In genomic region chr13:27354379-27354778, GRCh38 we compare ENCODE assay signal across 19 cellular contexts.
DNase-seq lines count a peak whose midpoint lies in the region; ATAC-seq and TF ChIP-seq lines count a peak whose summit lies in the region.
"Had no signal": no experiment of that assay in that cellular context is flagged by ENCODE, and none has a peak within 500 bp of the region (broad histone marks: within the 10 kb centered on the region; RNA-seq: fewer than 3 reads in every experiment).

No MANE protein-coding gene starts in this region.

- TF ChIP-seq RAD21 in HCT116 (IDR thresholded peaks at IDR 0.05; ENCODE audit: low read depth), result 0 out of 2 replicates have a peak, but pooled peaks have one; percentile 9

- no peak overlapping the region for H2AFZ ChIP-seq in HCT116 (ENCODE audit: low read depth, low read length, poor library complexity, severe bottlenecking)

- RAD21 ChIA-PET in HCT116 (lab: Charles Lee; ENCODE audit: low non-redundant PET in 1 of 2, low total read pairs in 2 of 2, uncharacterized antibody in 2 of 2, unreplicated experiment in 2 of 2), result interaction anchor here in 1 of 2 experiments (2.0 kb wide), 1 partner anchor 408 kb away, joined by 4 read pairs; no protein-coding TSS in a partner anchor

- no peaks in the 10 kb centered on the region for H3K27me3 ChIP-seq in HCT116 (ENCODE audit: insufficient read depth, low read length)
- H3K27me3 ChIP-seq: BLaER1 treated with 17β-estradiol and CSF1 and Interleukin-3, amounts not matched to agents 10 nM and 100 nM; gastrocnemius medialis had no signal

- intact Hi-C loops in HCT116 (cut with micrococcal nuclease) (no loop called here), Calu3 (cut with micrococcal nuclease; ENCODE audit: unreplicated experiment) (no loop called here)

- no peaks in the 10 kb centered on the region for H3K36me3 ChIP-seq in HCT116 (ENCODE audit: control insufficient read depth in 1 of 2, insufficient read depth in 2 of 2, low read length in 2 of 2)
- H3K36me3 ChIP-seq: BLaER1 treated with 17β-estradiol and CSF1 and Interleukin-3, amounts not matched to agents 10 nM and 100 nM; gastrocnemius medialis; spleen had no signal

- no peak for TF ChIP-seq POLR2A in HCT116 (IDR thresholded peaks at IDR 0.05; ENCODE audit: borderline replicate concordance, extremely low read depth, insufficient read depth, insufficient read length)

- TF ChIP-seq CTCF in AG09309 (IDR thresholded peaks at IDR 0.05; ENCODE audit: control insufficient read depth, insufficient read depth, low read depth, low read length, missing control alignments) (peak; percentile 42), HCT116 (IDR thresholded peaks at IDR 0.05 in 2 of 3, conservative IDR thresholded peaks at IDR 0.05 in 1 of 3; ENCODE audit: borderline replicate concordance in 1 of 3, insufficient read depth in 1 of 3, low read depth in 2 of 3, low read length in 2 of 3) (0 out of 6 replicates have a peak, but pooled peaks of 1 of the 3 experiments have one; percentile 11), choroid plexus epithelial cell (conservative IDR thresholded peaks at IDR 0.05; ENCODE audit: low read depth, low read length) (peak; percentile 40), Calu3 (IDR thresholded peaks at IDR 0.05; ENCODE audit: unreplicated experiment) (no peak)

- POLR2A ChIA-PET in HCT116 (lab: Charles Lee), result interaction anchor here (1.0 kb wide), 1 partner anchor 369 kb away, joined by 3 read pairs; no protein-coding TSS in a partner anchor

- no peaks in the 10 kb centered on the region for H4K20me1 ChIP-seq in HCT116 (ENCODE audit: insufficient read depth)
- H4K20me1 ChIP-seq: BLaER1 treated with 17β-estradiol and CSF1 and Interleukin-3, amounts not matched to agents 10 nM and 100 nM had no signal

- no peak for DNase-seq in AG09309 (ENCODE audit: low read depth)
- DNase-seq in HCT116 (ENCODE audit: low read depth, low spot score), result no peak
- peak; percentile 76 for DNase-seq in choroid plexus epithelial cell (ENCODE audit: low read depth)
- DNase-seq in myocyte (ENCODE audit: low read depth), result peak; percentile 26
- no peak for DNase-seq in DMS53 (lab: John Stamatoyannopoulos, UW)
- no peak for DNase-seq in activated naive CD8-positive, alpha-beta T cell treated with anti-CD3 and anti-CD28 coated beads for 36 hours
- no peak for DNase-seq in Calu3
- DNase-seq: activated CD4-positive, alpha-beta T cell treated with anti-CD3 and anti-CD28 coated beads, Interleukin-2, amount 50 U/mL, for 48 hours; activated T-cell treated with anti-CD3 and anti-CD28 coated beads, Interleukin-2, amount 50 U/mL, for 72 hours; amniotic stem cell; gastrocnemius medialis; immature natural killer cell; NK-92 treated with Interleukin-12 subunit alpha and Interleukin-12 subunit beta, amount 100 ng/mL, for 24 hours; occipital lobe; spleen had no signal

- CTCF ChIA-PET in HCT116 (lab: Charles Lee) (interaction anchor here (1.4 to 2.1 kb wide), 3 partner anchors 15 to 407 kb away, joined by 5 to 15 read pairs (median 5); no protein-coding TSS in a partner anchor), Calu3 (lab: Charles Lee) (no interaction called here)

- no peaks in the 10 kb centered on the region for H3K36me3 Mint-ChIP-seq in activated naive CD8-positive, alpha-beta T cell treated with anti-CD3 and anti-CD28 coated beads for 36 hours
- no peaks in the 10 kb centered on the region for H3K36me3 Mint-ChIP-seq in Calu3 (ENCODE audit: insufficient read depth, unreplicated experiment)
- H3K36me3 Mint-ChIP-seq: immature natural killer cell had no signal

- ATAC-seq in HCT116 (no peak), HG03342 (IDR thresholded peaks at IDR 0.05; ENCODE audit: unreplicated experiment) (no peak)
- ATAC-seq: gastrocnemius medialis had no signal

- H3K4me2 ChIP-seq in HCT116 (ENCODE audit: low read length), result no peak overlapping the region
- H3K4me2 ChIP-seq: BLaER1 treated with 17β-estradiol and CSF1 and Interleukin-3, amounts not matched to agents 10 nM and 100 nM had no signal

- no peak overlapping the region for H3K27ac ChIP-seq in HCT116 (ENCODE audit: low read depth, low read length)
- H3K27ac ChIP-seq: BLaER1 treated with 17β-estradiol and CSF1 and Interleukin-3, amounts not matched to agents 10 nM and 100 nM; gastrocnemius medialis had no signal

- peaks cover 0 to 4% of the 10 kb centered on the region in 2 experiments; a peak in 2 of 4 replicates for H3K4me1 ChIP-seq in HCT116 (ENCODE audit: control insufficient read depth in 1 of 2, insufficient read depth in 2 of 2, low read length in 2 of 2)
- H3K4me1 ChIP-seq: gastrocnemius medialis had no signal

- no peaks in the 10 kb centered on the region for H3K9me3 ChIP-seq in HCT116 (ENCODE audit: control insufficient read depth in 1 of 2, insufficient read depth in 1 of 2, low read depth in 1 of 2, low read length in 2 of 2)
- H3K9me3 ChIP-seq: gastrocnemius medialis had no signal

- H3K27ac Mint-ChIP-seq in activated naive CD8-positive, alpha-beta T cell treated with anti-CD3 and anti-CD28 coated beads for 36 hours, result no peak overlapping the region
- no peak overlapping the region for H3K27ac Mint-ChIP-seq in Calu3 (ENCODE audit: unreplicated experiment)
- H3K27ac Mint-ChIP-seq: activated T-cell treated with anti-CD3 and anti-CD28 coated beads, Interleukin-2, amount 50 U/mL, for 72 hours; dendritic cell treated with granulocyte-macrophage colony-stimulating factor and Interleukin-4, amounts not matched to agents 40 ng/mL and 50 ng/mL, for 4 days; immature natural killer cell; stimulated activated naive CD8-positive, alpha-beta T cell treated with anti-CD3 and anti-CD28 coated beads, Interleukin-15, Interleukin-2, amounts not matched to agents 100 ng/mL and 50 ng/mL, for 24 hours had no signal

- peaks cover 3% of the 10 kb centered on the region for H3K9me3 Mint-ChIP-seq in activated naive CD8-positive, alpha-beta T cell treated with anti-CD3 and anti-CD28 coated beads for 36 hours
- no peaks in the 10 kb centered on the region for H3K9me3 Mint-ChIP-seq in Calu3 (ENCODE audit: low read depth, unreplicated experiment)
- H3K9me3 Mint-ChIP-seq: immature natural killer cell had no signal

- H3K9me2 ChIP-seq in HCT116 (ENCODE audit: insufficient read depth), result no peaks in the 10 kb centered on the region

- H3K4me1 Mint-ChIP-seq in activated naive CD8-positive, alpha-beta T cell treated with anti-CD3 and anti-CD28 coated beads for 36 hours, result peaks cover 2% of the 10 kb centered on the region
- H3K4me1 Mint-ChIP-seq in Calu3 (ENCODE audit: low read depth, unreplicated experiment), result peaks cover 8% of the 10 kb centered on the region
- H3K4me1 Mint-ChIP-seq: immature natural killer cell had no signal

- H3K4me3 Mint-ChIP-seq in activated naive CD8-positive, alpha-beta T cell treated with anti-CD3 and anti-CD28 coated beads for 36 hours, result no peak overlapping the region
- H3K4me3 Mint-ChIP-seq in Calu3 (ENCODE audit: low read depth, unreplicated experiment), result no peak overlapping the region
- H3K4me3 Mint-ChIP-seq: dendritic cell treated with granulocyte-macrophage colony-stimulating factor and Interleukin-4, amounts not matched to agents 40 ng/mL and 50 ng/mL, for 4 days; immature natural killer cell; stimulated activated naive CD8-positive, alpha-beta T cell treated with anti-CD3 and anti-CD28 coated beads, Interleukin-15, Interleukin-2, amounts not matched to agents 100 ng/mL and 50 ng/mL, for 24 hours had no signal

- BruUV-seq in HCT116 (replicated peaks; lab: Mats Ljungman, UMichigan) (no TSS peak), Calu3 (replicated peaks; lab: Mats Ljungman, UMichigan) (no TSS peak)

- peaks cover 13% of the 10 kb centered on the region for H3K27me3 Mint-ChIP-seq in activated naive CD8-positive, alpha-beta T cell treated with anti-CD3 and anti-CD28 coated beads for 36 hours
- H3K27me3 Mint-ChIP-seq in Calu3 (ENCODE audit: unreplicated experiment), result peaks cover 22% of the 10 kb centered on the region

- H3K9ac ChIP-seq in HCT116 (ENCODE audit: low read length), result no peak overlapping the region
- H3K9ac ChIP-seq: BLaER1 treated with 17β-estradiol and CSF1 and Interleukin-3, amounts not matched to agents 10 nM and 100 nM had no signal

- no peak overlapping the region for H3K4me3 ChIP-seq in AG09309 (ENCODE audit: control insufficient read depth, low read depth, low read length)
- H3K4me3 ChIP-seq in HCT116 (replicated peaks in 1 of 2; ENCODE audit: low read depth in 1 of 2, low read length in 2 of 2), result no peak overlapping the region
- H3K4me3 ChIP-seq in choroid plexus epithelial cell (ENCODE audit: low read depth, low read length), result no peak overlapping the region
- H3K4me3 ChIP-seq: BLaER1 treated with 17β-estradiol and CSF1 and Interleukin-3, amounts not matched to agents 10 nM and 100 nM; gastrocnemius medialis; spleen had no signal

- H3K79me2 ChIP-seq in HCT116 (ENCODE audit: insufficient read depth, low read length), result no peaks in the 10 kb centered on the region

TF ChIP-seq in HCT116, 20 proteins besides CTCF, POLR2A, EP300 and RAD21 (continues in another document):
- TF ChIP-seq SIN3A (IDR thresholded peaks at IDR 0.05; ENCODE audit: low read depth) (no peak), SP1 (IDR thresholded peaks at IDR 0.05; ENCODE audit: low read depth) (no peak), EZH2 (IDR thresholded peaks at IDR 0.05) (no peak), SRF (IDR thresholded peaks at IDR 0.05; ENCODE audit: low read depth) (no peak), ZNF274 (IDR thresholded peaks at IDR 0.05; ENCODE audit: low read depth, low read length) (no peak)
- TF ChIP-seq, protein P1, sequence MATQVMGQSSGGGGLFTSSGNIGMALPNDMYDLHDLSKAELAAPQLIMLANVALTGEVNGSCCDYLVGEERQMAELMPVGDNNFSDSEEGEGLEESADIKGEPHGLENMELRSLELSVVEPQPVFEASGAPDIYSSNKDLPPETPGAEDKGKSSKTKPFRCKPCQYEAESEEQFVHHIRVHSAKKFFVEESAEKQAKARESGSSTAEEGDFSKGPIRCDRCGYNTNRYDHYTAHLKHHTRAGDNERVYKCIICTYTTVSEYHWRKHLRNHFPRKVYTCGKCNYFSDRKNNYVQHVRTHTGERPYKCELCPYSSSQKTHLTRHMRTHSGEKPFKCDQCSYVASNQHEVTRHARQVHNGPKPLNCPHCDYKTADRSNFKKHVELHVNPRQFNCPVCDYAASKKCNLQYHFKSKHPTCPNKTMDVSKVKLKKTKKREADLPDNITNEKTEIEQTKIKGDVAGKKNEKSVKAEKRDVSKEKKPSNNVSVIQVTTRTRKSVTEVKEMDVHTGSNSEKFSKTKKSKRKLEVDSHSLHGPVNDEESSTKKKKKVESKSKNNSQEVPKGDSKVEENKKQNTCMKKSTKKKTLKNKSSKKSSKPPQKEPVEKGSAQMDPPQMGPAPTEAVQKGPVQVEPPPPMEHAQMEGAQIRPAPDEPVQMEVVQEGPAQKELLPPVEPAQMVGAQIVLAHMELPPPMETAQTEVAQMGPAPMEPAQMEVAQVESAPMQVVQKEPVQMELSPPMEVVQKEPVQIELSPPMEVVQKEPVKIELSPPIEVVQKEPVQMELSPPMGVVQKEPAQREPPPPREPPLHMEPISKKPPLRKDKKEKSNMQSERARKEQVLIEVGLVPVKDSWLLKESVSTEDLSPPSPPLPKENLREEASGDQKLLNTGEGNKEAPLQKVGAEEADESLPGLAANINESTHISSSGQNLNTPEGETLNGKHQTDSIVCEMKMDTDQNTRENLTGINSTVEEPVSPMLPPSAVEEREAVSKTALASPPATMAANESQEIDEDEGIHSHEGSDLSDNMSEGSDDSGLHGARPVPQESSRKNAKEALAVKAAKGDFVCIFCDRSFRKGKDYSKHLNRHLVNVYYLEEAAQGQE (IDR thresholded peaks at IDR 0.05; ENCODE audit: low read depth), result no peak

Comparison
In these comparisons a context has a peak if more than half of its experiments do, and no peak if none do; other contexts are left out.
1. DNase-seq: peak in choroid plexus epithelial cell (single experiment) and myocyte (single experiment); none in AG09309 (single experiment), HCT116 (single experiment), DMS53 (single experiment), activated naive CD8-positive, alpha-beta T cell treated with anti-CD3 and anti-CD28 coated beads for 36 hours (single experiment) and Calu3 (single experiment).